ENCODE assay signal across 1 cellular context in the genomic region with DNA sequence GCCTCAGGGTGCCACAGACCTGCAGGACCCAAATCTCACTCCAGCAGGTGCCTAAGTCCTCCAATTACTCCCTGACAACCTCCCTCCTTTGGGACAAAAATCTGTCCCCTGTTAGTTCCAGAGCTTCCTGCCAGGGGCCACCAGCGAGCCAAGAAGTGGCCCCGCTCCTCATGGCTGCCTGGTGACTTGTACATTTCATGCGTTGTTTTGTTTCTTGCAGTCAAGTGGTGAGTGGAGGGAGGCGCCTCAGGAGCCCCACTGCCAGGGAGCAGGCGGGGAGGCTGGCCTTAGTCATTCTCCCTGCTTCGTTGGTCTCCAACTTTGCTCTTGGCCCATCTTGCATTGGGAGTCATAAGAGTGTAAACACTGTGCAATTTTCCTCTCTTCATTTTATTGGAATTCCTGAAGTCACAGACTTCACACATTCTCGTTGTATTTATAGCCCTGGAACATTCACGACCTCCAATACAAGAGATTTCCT.
TF ChIP-seq lines count a peak whose summit lies in the region.

No MANE protein-coding gene starts in this region.

TF ChIP-seq in IMR-90, 13 proteins besides CTCF, POLR2A, EP300 and RAD21 (continued from another document):
- TF ChIP-seq USF2 (IDR thresholded peaks at IDR 0.05; ENCODE audit: low read depth, low read length) (no peak), MAZ (IDR thresholded peaks at IDR 0.05; ENCODE audit: borderline replicate concordance, low read depth, low read length) (no peak), SMC3 (IDR thresholded peaks at IDR 0.05; ENCODE audit: low read depth, low read length) (no peak), MXI1 (IDR thresholded peaks at IDR 0.05; ENCODE audit: borderline replicate concordance, low read depth, low read length) (no peak), RCOR1 (IDR thresholded peaks at IDR 0.05; ENCODE audit: insufficient replicate concordance, low read length) (no peak), NFE2L2 (IDR thresholded peaks at IDR 0.05; ENCODE audit: low read depth, low read length) (no peak), RFX5 (IDR thresholded peaks at IDR 0.05; ENCODE audit: low read depth, low read length) (no peak)
- TF ChIP-seq, protein P1, sequence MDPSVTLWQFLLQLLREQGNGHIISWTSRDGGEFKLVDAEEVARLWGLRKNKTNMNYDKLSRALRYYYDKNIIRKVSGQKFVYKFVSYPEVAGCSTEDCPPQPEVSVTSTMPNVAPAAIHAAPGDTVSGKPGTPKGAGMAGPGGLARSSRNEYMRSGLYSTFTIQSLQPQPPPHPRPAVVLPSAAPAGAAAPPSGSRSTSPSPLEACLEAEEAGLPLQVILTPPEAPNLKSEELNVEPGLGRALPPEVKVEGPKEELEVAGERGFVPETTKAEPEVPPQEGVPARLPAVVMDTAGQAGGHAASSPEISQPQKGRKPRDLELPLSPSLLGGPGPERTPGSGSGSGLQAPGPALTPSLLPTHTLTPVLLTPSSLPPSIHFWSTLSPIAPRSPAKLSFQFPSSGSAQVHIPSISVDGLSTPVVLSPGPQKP (IDR thresholded peaks at IDR 0.05; ENCODE audit: borderline replicate concordance, low read depth, low read length) = no peak
